Comparison of ENCODE assay signal across 29 cellular contexts in genomic region chr2:21039979-21040467, GRCh38. TPM values are rescaled to one million over a fixed set of nuclear protein-coding genes. Genes with fewer than 3 reads are reported as not detected.
DNase-seq lines count a peak whose midpoint lies in the region; ATAC-seq and TF ChIP-seq lines count a peak whose summit lies in the region.
"Had no signal": no experiment of that assay in that cellular context is flagged by ENCODE, and none has a peak within 500 bp of the region (broad histone marks: within the 10 kb centered on the region; RNA-seq: fewer than 3 reads in every experiment).

No MANE protein-coding gene starts in this region.

- TF ChIP-seq CTCF in hepatocyte (IDR thresholded peaks at IDR 0.05; ENCODE audit: poor library complexity) = no peak
- no peak for TF ChIP-seq CTCF in HFFc6 (IDR thresholded peaks at IDR 0.05)

- H3K9ac ChIP-seq in neuronal stem cell (ENCODE audit: low read depth, low read length, poor library complexity) = no peak overlapping the region

- no peaks in the 10 kb centered on the region; the same call in 1 of the 2 replicates for H3K4me1 Mint-ChIP-seq in HFFc6 (ENCODE audit: low read depth)

- no peaks in the 10 kb centered on the region for H3K79me2 ChIP-seq in hepatocyte

- no peak overlapping the region for H4K8ac ChIP-seq in neuronal stem cell (ENCODE audit: low read depth, low read length)

- no peaks in the 10 kb centered on the region for H3K36me3 Mint-ChIP-seq in HFFc6 (ENCODE audit: low read depth)
- H3K36me3 Mint-ChIP-seq: CD4-positive, alpha-beta memory T cell had no signal

- 71% methylated on average over 10 of the region's 10 CpGs for WGBS in right cardiac atrium
- WGBS in hepatocyte (ENCODE audit: low lambda C conversion rate, missing lambda C conversion rate) = 78% methylated on average over 10 of the region's 10 CpGs
- WGBS in neuronal stem cell (ENCODE audit: extremely low coverage in 2 of 2, insufficient read length in 2 of 2, insufficient replicate concordance in 1 of 2), 2 donors = no CpG with 5 or more reads among the region's 10 CpGs

- H3K27ac ChIP-seq in right cardiac atrium (ENCODE audit: low read length) (peak overlapping the region; percentile 60), hepatocyte (no peak overlapping the region), neuronal stem cell (replicated peaks; ENCODE audit: low read length) (no peak overlapping the region)
- H3K27ac ChIP-seq: A549, PC-9 had no signal

- H3K23ac ChIP-seq in neuronal stem cell (ENCODE audit: low read depth, low read length, poor library complexity) = no peak overlapping the region

- H4K20me1 ChIP-seq in hepatocyte (ENCODE audit: insufficient read depth, poor library complexity, severe bottlenecking) = no peaks in the 10 kb centered on the region

- H3K36me3 ChIP-seq in hepatocyte (replicated peaks; ENCODE audit: insufficient read depth, low read depth) = no peaks in the 10 kb centered on the region
- H3K36me3 ChIP-seq in neuronal stem cell (replicated peaks in 1 of 2; ENCODE audit: control insufficient read depth in 2 of 2, insufficient read depth in 2 of 2, low read length in 2 of 2) = no peaks in the 10 kb centered on the region

- intact Hi-C loops in right cardiac atrium (cut with DNase I) = loop anchor here (5.0 to 10.0 kb wide), 3 partner anchors 77 to 277 kb away; no protein-coding TSS in a partner anchor
- intact Hi-C loops in Right ventricle myocardium inferior (cut with DNase I) = no loop called here

- no peak for DNase-seq in right cardiac atrium
- DNase-seq in Right ventricle myocardium inferior (ENCODE audit: missing footprints) = no peak
- DNase-seq in hepatocyte (ENCODE audit: low spot score) = no peak
- no peak for DNase-seq in neuronal stem cell (ENCODE audit: low spot score)
- no peak for DNase-seq in NCI-H1436 treated with DMSO at 0.1 percent for 48 hours (lab: John Stamatoyannopoulos, UW)
- no peak for DNase-seq in DMS153 treated with DMSO at 0.1 percent for 48 hours (lab: John Stamatoyannopoulos, UW; ENCODE audit: unreplicated experiment)
- no peak for DNase-seq in HFFc6
- DNase-seq: C1 segment of cervical spinal cord; Caco-2; CD4-positive, alpha-beta memory T cell; DMS79; EL; GDM1; H9; KBM-7; MV-4-11; NCI-H1105; NCI-H2029; NCI-H2227 treated with DMSO at 0.1 percent for 48 hours; NCI-H526 treated with DMSO at 0.1 percent for 48 hours; PC-9; RPMI8226; SHP77 treated with DMSO at 0.1 percent for 48 hours had no signal

- H3K18ac ChIP-seq in neuronal stem cell (ENCODE audit: low read length) = peak overlapping the region; percentile 60

- no peak overlapping the region for H2BK5ac ChIP-seq in neuronal stem cell (ENCODE audit: low read length)

- H3K4me2 ChIP-seq in hepatocyte (peak overlapping the region; percentile 81), neuronal stem cell (ENCODE audit: insufficient read depth, low read length, poor library complexity, severe bottlenecking) (no peak overlapping the region)
- H3K4me2 ChIP-seq: A549, GM23338, PC-9 had no signal

- no peak overlapping the region for H2BK120ac ChIP-seq in neuronal stem cell (ENCODE audit: low read depth, low read length)

- H3K4me3 ChIP-seq in right cardiac atrium (ENCODE audit: low read length) (no peak overlapping the region), hepatocyte (no peak overlapping the region), neuronal stem cell (ENCODE audit: low read length in 2 of 2) (no peak overlapping the region)
- H3K4me3 ChIP-seq: A549, GM12878, GM23338, PC-9 had no signal

- H3K27me3 Mint-ChIP-seq in HFFc6 (ENCODE audit: insufficient read depth) = no peaks in the 10 kb centered on the region

- H3K4me3 Mint-ChIP-seq in HFFc6 = no peak overlapping the region
- H3K4me3 Mint-ChIP-seq: CD4-positive, alpha-beta memory T cell; GM23338; H9 had no signal

- no peaks in the 10 kb centered on the region for H3K79me1 ChIP-seq in neuronal stem cell (ENCODE audit: low read depth, low read length)

- no peak overlapping the region for H4K91ac ChIP-seq in neuronal stem cell (ENCODE audit: low read depth, low read length, poor library complexity)

- H3K27ac Mint-ChIP-seq in HFFc6 = no peak overlapping the region
- H3K27ac Mint-ChIP-seq: CD4-positive, alpha-beta memory T cell; GM23338; H9 had no signal

- no peaks in the 10 kb centered on the region for H3K9me2 ChIP-seq in hepatocyte (replicated peaks; ENCODE audit: insufficient read depth)

- no peak overlapping the region for H2BK12ac ChIP-seq in neuronal stem cell (ENCODE audit: low read length)

- H2BK15ac ChIP-seq in neuronal stem cell (ENCODE audit: low read length) = no peak overlapping the region

- H3K14ac ChIP-seq in neuronal stem cell (ENCODE audit: low read length) = no peak overlapping the region

- peaks cover 3% of the 10 kb centered on the region for H3K4me1 ChIP-seq in right cardiac atrium (ENCODE audit: control insufficient read depth, insufficient read depth, low read length)
- H3K4me1 ChIP-seq in hepatocyte (ENCODE audit: insufficient read depth) = peaks cover 6% of the 10 kb centered on the region
- H3K4me1 ChIP-seq in neuronal stem cell (ENCODE audit: control insufficient read depth in 2 of 2, insufficient read depth in 1 of 2, low read depth in 1 of 2, low read length in 2 of 2) = peaks cover 0 to 3% of the 10 kb centered on the region in 2 donors
- H3K4me1 ChIP-seq: A549 had no signal

- H3K27me3 ChIP-seq in right cardiac atrium (ENCODE audit: control insufficient read depth, insufficient read depth) (no peaks in the 10 kb centered on the region), hepatocyte (no peaks in the 10 kb centered on the region), neuronal stem cell (ENCODE audit: control insufficient read depth in 3 of 3, insufficient read depth in 3 of 3, low read depth in 1 of 3, low read length in 3 of 3) (peaks cover 0 to 24% (median 9%) of the 10 kb centered on the region in 3 experiments)

- H2AFZ ChIP-seq in hepatocyte = no peak overlapping the region
- H2AFZ ChIP-seq in neuronal stem cell (ENCODE audit: low read length) = no peak overlapping the region
- H2AFZ ChIP-seq: GM23338, PC-9 had no signal

- no peak overlapping the region for H3K4ac ChIP-seq in neuronal stem cell (ENCODE audit: low read length)

- ATAC-seq in right cardiac atrium (no peak), Right ventricle myocardium inferior (no peak)
- ATAC-seq: A549, GM12878, GM23338 had no signal

- H3K9me3 ChIP-seq in right cardiac atrium (ENCODE audit: control insufficient read depth, low read length) (no peaks in the 10 kb centered on the region), hepatocyte (ENCODE audit: low read depth) (no peaks in the 10 kb centered on the region), neuronal stem cell (replicated peaks in 1 of 2; ENCODE audit: control insufficient read depth in 2 of 2, insufficient read depth in 1 of 2, low read depth in 1 of 2, low read length in 2 of 2) (no peaks in the 10 kb centered on the region)
- H3K9me3 ChIP-seq: A549, Caco-2 had no signal

- H3K9me3 Mint-ChIP-seq in HFFc6 = no peaks in the 10 kb centered on the region
- H3K9me3 Mint-ChIP-seq: CD4-positive, alpha-beta memory T cell; GM23338; H9 had no signal

- H2AK5ac ChIP-seq in neuronal stem cell (ENCODE audit: low read depth, low read length) = no peak overlapping the region

RNA-seq across cellular contexts. Expression of gene APOB, which starts 3.9 kb away (rescaled TPM):
- total RNA-seq in right cardiac atrium (10 to 100 TPM in 3 of 4 donors, 1 to 10 TPM in 1; 9.8 to 93.2 (median 26.3) TPM), Right ventricle myocardium inferior (12.5 TPM), hepatocyte (804 and 814 TPM in 2 replicates)
- polyA plus RNA-seq in right cardiac atrium (3.6 TPM), hepatocyte (123 and 184 TPM in 2 replicates)
- polyA plus RNA-seq in neuronal stem cell (2013, experiment 1 of 2) = 0.01 TPM
- 0.03 TPM for polyA plus RNA-seq in neuronal stem cell (2013, experiment 2 of 2)
- not detected for total RNA-seq in HFFc6 (2021; fragmentation: NEBNext Ultra II Directional; extraction: Animal tissue kit (Norgen Biotek cat#: 25700))
- total RNA-seq: CD4-positive, alpha-beta memory T cell; LHCN-M2; MCF 10A; NCI-H460; PC-9 had no signal
- polyA plus RNA-seq: CD4-positive, alpha-beta memory T cell; GM12878 had no signal

Comparison
In these comparisons a context has a peak if more than half of its experiments do, and no peak if none do; other contexts are left out.
1. RNA of gene APOB, which starts 3.9 kb away (total RNA-seq): 804 to 814 TPM in hepatocyte, 9.8 to 93.2 TPM in right cardiac atrium and 12.5 TPM in Right ventricle myocardium inferior (single experiment); not detected in HFFc6; every median in the first group is over 10 times any median in the second.